In the genomic region with DNA sequence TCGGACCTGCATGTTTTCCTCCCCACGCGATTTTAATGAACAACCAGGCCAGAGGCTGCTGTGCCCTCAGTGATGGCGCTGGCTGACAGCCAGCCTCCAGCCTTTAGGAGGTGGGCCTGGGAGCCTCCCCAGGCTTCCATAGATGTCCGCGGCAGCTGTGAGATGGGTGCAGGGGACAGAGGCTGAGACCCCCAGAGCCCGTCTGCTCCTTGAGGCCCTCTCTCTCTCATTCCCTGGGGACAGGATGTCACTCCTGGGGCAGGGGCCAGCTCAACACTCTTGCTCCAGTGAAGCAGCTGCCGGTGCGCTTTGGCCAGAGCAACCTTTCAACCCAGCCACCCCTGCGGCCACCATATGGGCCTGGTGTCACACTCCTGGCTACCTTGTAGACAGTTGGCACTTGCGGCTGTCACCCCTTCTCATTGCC, we compare ENCODE assay signal across 20 cellular contexts. TPM values are rescaled to one million over a fixed set of nuclear protein-coding genes. Genes with fewer than 3 reads are reported as not detected.
A peak's percentile ranks its signal among the peaks of the same experiment; 100 is the strongest.
DNase-seq lines count a peak whose midpoint lies in the region; TF ChIP-seq lines count a peak whose summit lies in the region.
"Had no signal": no experiment of that assay in that cellular context is flagged by ENCODE, and none has a peak within 500 bp of the region (broad histone marks: within the 10 kb centered on the region; RNA-seq: fewer than 3 reads in every experiment).

No MANE protein-coding gene starts in this region.

- TF ChIP-seq EP300 in suprapubic skin (IDR thresholded peaks at IDR 0.05): no peak

- no peak for DNase-seq in RWPE1 (ENCODE audit: low spot score)
- DNase-seq in neuronal stem cell (ENCODE audit: low spot score): no peak
- DNase-seq in NOMO-1 (lab: John Stamatoyannopoulos, UW; ENCODE audit: unreplicated experiment in 2 of 2): no peak
- no peak for DNase-seq in suprapubic skin (ENCODE audit: low spot score in 2 of 2)
- no peak for DNase-seq in activated CD4-positive, alpha-beta memory T cell treated with anti-CD3 and anti-CD28 coated beads for 36 hours
- DNase-seq in NCI-H1092 (lab: John Stamatoyannopoulos, UW): no peak

- H2BK15ac ChIP-seq in neuronal stem cell (ENCODE audit: low read length): peak overlapping the region; percentile 99

- H4K8ac ChIP-seq in neuronal stem cell (ENCODE audit: low read depth, low read length): no peak overlapping the region

- no peak overlapping the region for H3K4me3 Mint-ChIP-seq in activated CD4-positive, alpha-beta memory T cell treated with anti-CD3 and anti-CD28 coated beads for 36 hours
- H3K4me3 Mint-ChIP-seq: activated B cell treated with CpG ODN at 0.5 μM for 24 hours; activated CD8-positive, alpha-beta memory T cell treated with anti-CD3 and anti-CD28 coated beads, Interleukin-2, amount 10 ng/mL, durations not matched to agents 7 days and 5 days; activated naive CD8-positive, alpha-beta T cell treated with anti-CD3 and anti-CD28 coated beads, Interleukin-2, amount 50 U/mL, for 24 hours; activated T-cell treated with anti-CD3 and anti-CD28 coated beads, Interleukin-2, amount 50 U/mL, for 4 hours; B cell; nephron had no signal

- H3K23ac ChIP-seq in neuronal stem cell (ENCODE audit: low read depth, low read length, poor library complexity): peak overlapping the region; percentile 38

- intact Hi-C loops in activated CD4-positive, alpha-beta memory T cell treated with anti-CD3 and anti-CD28 coated beads for 36 hours (cut with micrococcal nuclease): no loop called here

- H3K14ac ChIP-seq in neuronal stem cell (ENCODE audit: low read length): no peak overlapping the region

- H3K27ac ChIP-seq in C4-2B (peak overlapping the region; percentile 1; the same call in 1 of the 2 replicates), RWPE1 (peak overlapping the region; percentile 52), neuronal stem cell (replicated peaks; ENCODE audit: low read length) (no peak overlapping the region), suprapubic skin (no peak overlapping the region)
- H3K27ac ChIP-seq: gastroesophageal sphincter, parathyroid adenoma, spleen had no signal

- no peaks in the 10 kb centered on the region for H3K27me3 Mint-ChIP-seq in activated CD4-positive, alpha-beta memory T cell treated with anti-CD3 and anti-CD28 coated beads for 36 hours
- H3K27me3 Mint-ChIP-seq: activated B cell treated with CpG ODN at 0.5 μM for 24 hours; activated CD8-positive, alpha-beta memory T cell treated with anti-CD3 and anti-CD28 coated beads, Interleukin-2, amount 10 ng/mL, durations not matched to agents 7 days and 5 days; activated naive CD8-positive, alpha-beta T cell treated with anti-CD3 and anti-CD28 coated beads, Interleukin-2, amount 50 U/mL, for 24 hours; B cell had no signal

- no peak overlapping the region for H3K4me3 ChIP-seq in endocrine pancreas (ENCODE audit: control insufficient read depth, insufficient read depth, low read length)
- H3K4me3 ChIP-seq in neuronal stem cell (ENCODE audit: low read length in 2 of 2): no peak overlapping the region
- no peak overlapping the region for H3K4me3 ChIP-seq in suprapubic skin
- H3K4me3 ChIP-seq: gastroesophageal sphincter, GM12878, lung, right atrium auricular region, spleen had no signal

- H2BK120ac ChIP-seq in neuronal stem cell (ENCODE audit: low read depth, low read length): no peak overlapping the region

- no peak for TF ChIP-seq CTCF in C4-2B (conservative IDR thresholded peaks at IDR 0.05)
- no peak for TF ChIP-seq CTCF in RWPE1 (conservative IDR thresholded peaks at IDR 0.05; ENCODE audit: low read depth)
- TF ChIP-seq CTCF in suprapubic skin (IDR thresholded peaks at IDR 0.05): no peak

- H3K36me3 Mint-ChIP-seq in activated CD4-positive, alpha-beta memory T cell treated with anti-CD3 and anti-CD28 coated beads for 36 hours: no peaks in the 10 kb centered on the region
- H3K36me3 Mint-ChIP-seq: activated CD8-positive, alpha-beta memory T cell treated with anti-CD3 and anti-CD28 coated beads, Interleukin-2, amount 10 ng/mL, durations not matched to agents 7 days and 5 days had no signal

- H3K27ac Mint-ChIP-seq in activated CD4-positive, alpha-beta memory T cell treated with anti-CD3 and anti-CD28 coated beads for 36 hours: no peak overlapping the region
- H3K27ac Mint-ChIP-seq: activated B cell treated with CpG ODN at 0.5 μM for 24 hours; activated CD8-positive, alpha-beta memory T cell treated with anti-CD3 and anti-CD28 coated beads, Interleukin-2, amount 10 ng/mL, durations not matched to agents 7 days and 5 days; activated naive CD8-positive, alpha-beta T cell treated with anti-CD3 and anti-CD28 coated beads, Interleukin-2, amount 50 U/mL, for 24 hours; B cell had no signal

- H3K9me3 Mint-ChIP-seq in activated CD4-positive, alpha-beta memory T cell treated with anti-CD3 and anti-CD28 coated beads for 36 hours: no peaks in the 10 kb centered on the region
- H3K9me3 Mint-ChIP-seq: activated B cell treated with CpG ODN at 0.5 μM for 24 hours; activated naive CD8-positive, alpha-beta T cell treated with anti-CD3 and anti-CD28 coated beads, Interleukin-2, amount 50 U/mL, for 24 hours; activated T-cell treated with anti-CD3 and anti-CD28 coated beads, Interleukin-2, amount 50 U/mL, for 4 hours; nephron had no signal

- WGBS in neuronal stem cell (ENCODE audit: extremely low coverage in 2 of 2, insufficient read length in 2 of 2, insufficient replicate concordance in 1 of 2), 2 donors: no CpG with 5 or more reads among the region's 11 CpGs
- 85% methylated on average over 7 of the region's 11 CpGs for WGBS in suprapubic skin

- H3K9me3 ChIP-seq in endocrine pancreas (ENCODE audit: control insufficient read depth, low read length): no peaks in the 10 kb centered on the region
- no peaks in the 10 kb centered on the region for H3K9me3 ChIP-seq in neuronal stem cell (replicated peaks in 1 of 2; ENCODE audit: control insufficient read depth in 2 of 2, insufficient read depth in 1 of 2, low read depth in 1 of 2, low read length in 2 of 2)
- no peaks in the 10 kb centered on the region for H3K9me3 ChIP-seq in suprapubic skin
- H3K9me3 ChIP-seq: gastroesophageal sphincter, right atrium auricular region, spleen had no signal

- H2AFZ ChIP-seq in neuronal stem cell (ENCODE audit: low read length): no peak overlapping the region

- peak overlapping the region; percentile 47 for H3K9ac ChIP-seq in endocrine pancreas (ENCODE audit: control insufficient read depth, insufficient read depth, low read length)
- peak overlapping the region; percentile 26 for H3K9ac ChIP-seq in neuronal stem cell (ENCODE audit: low read depth, low read length, poor library complexity)
- H3K9ac ChIP-seq: parathyroid adenoma had no signal

- CTCF ChIA-PET in RWPE1 (lab: Yijun Ruan, JAX): interaction anchor here (0.6 to 3.4 kb wide), 24 partner anchors 8 to 261 kb away, joined by 3 to 22 read pairs (median 4); no protein-coding TSS in a partner anchor
- CTCF ChIA-PET in activated CD4-positive, alpha-beta memory T cell treated with anti-CD3 and anti-CD28 coated beads for 36 hours (lab: Charles Lee): interaction anchor here (0.5 to 7.2 kb wide), 31 partner anchors 9 to 283 kb away, joined by 3 to 100 read pairs (median 4); a partner anchor contains a TSS

- H3K79me1 ChIP-seq in neuronal stem cell (ENCODE audit: low read depth, low read length): no peaks in the 10 kb centered on the region

- H3K4ac ChIP-seq in neuronal stem cell (ENCODE audit: low read length): peak overlapping the region; percentile 67

- H3K4me2 ChIP-seq in neuronal stem cell (ENCODE audit: insufficient read depth, low read length, poor library complexity, severe bottlenecking): no peak overlapping the region

- H2BK5ac ChIP-seq in neuronal stem cell (ENCODE audit: low read length): peak overlapping the region; percentile 84

- H3K4me1 ChIP-seq in endocrine pancreas (ENCODE audit: control insufficient read depth, insufficient read depth, low read length) (no peaks in the 10 kb centered on the region), neuronal stem cell (ENCODE audit: control insufficient read depth in 2 of 2, insufficient read depth in 1 of 2, low read depth in 1 of 2, low read length in 2 of 2) (peaks cover 8 to 15% of the 10 kb centered on the region in 2 donors), suprapubic skin (peaks cover 9% of the 10 kb centered on the region)

- H2BK12ac ChIP-seq in neuronal stem cell (ENCODE audit: low read length): peak overlapping the region; percentile 68

- peaks cover 31% of the 10 kb centered on the region for H3K4me1 Mint-ChIP-seq in activated CD4-positive, alpha-beta memory T cell treated with anti-CD3 and anti-CD28 coated beads for 36 hours (ENCODE audit: low read depth)

- POLR2A ChIA-PET in RWPE1 (lab: Yijun Ruan, JAX; ENCODE audit: low non-redundant PET): interaction anchor here (1.1 kb wide), 1 partner anchor 116 kb away, joined by 4 read pairs; no protein-coding TSS in a partner anchor
- POLR2A ChIA-PET in activated CD4-positive, alpha-beta memory T cell treated with anti-CD3 and anti-CD28 coated beads for 36 hours (lab: Charles Lee): no interaction called here

- no peaks in the 10 kb centered on the region for H3K36me3 ChIP-seq in endocrine pancreas (ENCODE audit: control insufficient read depth, insufficient read depth, low read length)
- peaks cover 19 to 38% of the 10 kb centered on the region in 2 donors for H3K36me3 ChIP-seq in neuronal stem cell (replicated peaks in 1 of 2; ENCODE audit: control insufficient read depth in 2 of 2, insufficient read depth in 2 of 2, low read length in 2 of 2)
- peaks cover 26% of the 10 kb centered on the region for H3K36me3 ChIP-seq in suprapubic skin
- H3K36me3 ChIP-seq: right atrium auricular region had no signal

- peak overlapping the region; percentile 92 for H2AK5ac ChIP-seq in neuronal stem cell (ENCODE audit: low read depth, low read length)

- H3K18ac ChIP-seq in neuronal stem cell (ENCODE audit: low read length): peak overlapping the region; percentile 96

- H3K27me3 ChIP-seq in endocrine pancreas (ENCODE audit: control insufficient read depth, insufficient read depth, low read length) (no peaks in the 10 kb centered on the region), neuronal stem cell (ENCODE audit: control insufficient read depth in 3 of 3, insufficient read depth in 3 of 3, low read depth in 1 of 3, low read length in 3 of 3) (no peaks in the 10 kb centered on the region), suprapubic skin (no peaks in the 10 kb centered on the region)
- H3K27me3 ChIP-seq: right atrium auricular region had no signal

- no peak for TF ChIP-seq POLR2A in suprapubic skin (IDR thresholded peaks at IDR 0.05)

- H4K91ac ChIP-seq in neuronal stem cell (ENCODE audit: low read depth, low read length, poor library complexity): peak overlapping the region; percentile 25

RNA-seq across cellular contexts. Expression of a gene that starts 24.8 kb away (rescaled TPM):
- polyA plus RNA-seq in neuronal stem cell (2013, experiment 1 of 2): 25.4 TPM
- 26.4 TPM for polyA plus RNA-seq in neuronal stem cell (2013, experiment 2 of 2)
- 10 to 100 TPM; 30.1 to 62.1 (median 37.2) TPM for total RNA-seq in suprapubic skin
- 10 to 100 TPM; 21.2 TPM for total RNA-seq in activated CD4-positive, alpha-beta memory T cell treated with anti-CD3 and anti-CD28 coated beads for 36 hours

RNA-seq across cellular contexts. Expression of a gene that starts 25.1 kb away (rescaled TPM):
- 27.4 TPM for polyA plus RNA-seq in neuronal stem cell (2013, experiment 1 of 2)
- polyA plus RNA-seq in neuronal stem cell (2013, experiment 2 of 2): 27.9 TPM
- total RNA-seq in suprapubic skin: 10 to 100 TPM; 17.1 to 37.2 (median 24.5) TPM
- total RNA-seq in activated CD4-positive, alpha-beta memory T cell treated with anti-CD3 and anti-CD28 coated beads for 36 hours: 10 to 100 TPM; 42.4 to 48.3 TPM

Comparison
In these comparisons a context has a peak if more than half of its experiments do, and no peak if none do; other contexts are left out.
1. H3K27ac ChIP-seq: peak in C4-2B (single experiment) and RWPE1 (single experiment); none in neuronal stem cell (single experiment) and suprapubic skin (single experiment).